ENCODE assay signal across 32 cellular contexts in genomic region chr2:85807756-85808155, GRCh38. TPM values are rescaled to one million over a fixed set of nuclear protein-coding genes. Genes with fewer than 3 reads are reported as not detected.
"Had no signal": no experiment of that assay in that cellular context is flagged by ENCODE, and none has a peak within 500 bp of the region (broad histone marks: within the 10 kb centered on the region; RNA-seq: fewer than 3 reads in every experiment).

No MANE protein-coding gene starts in this region.

- H3K36me3 Mint-ChIP-seq: activated naive CD4-positive, alpha-beta T cell treated with anti-CD3 and anti-CD28 coated beads, Interleukin-2, amount 50 U/mL, for 72 hours; IgD-negative memory B cell had no signal

- H3K9ac ChIP-seq: SK-N-SH had no signal

- H3K36me3 ChIP-seq: ascending aorta, SJCRH30 had no signal

- DNase-seq: activated CD4-positive, alpha-beta T cell treated with anti-CD3 and anti-CD28 coated beads, Interleukin-2, amount 10 ng/mL, durations not matched to agents 7 days and 5 days; activated CD4-positive, CD25-positive, alpha-beta regulatory T cell; activated CD8-positive, alpha-beta T cell treated with anti-CD3 and anti-CD28 coated beads for 36 hours; activated effector memory CD4-positive, alpha-beta T cell treated with anti-CD3 and anti-CD28 coated beads, Interleukin-2, amount 50 U/mL, for 16 hours; activated naive CD4-positive, alpha-beta T cell treated with Interleukin-2 at 50 U/mL for 16 hours; activated naive CD8-positive, alpha-beta T cell treated with anti-CD3 and anti-CD28 coated beads, Interleukin-2, amount 50 U/mL, for 24 hours; activated T-cell treated with anti-CD3 and anti-CD28 coated beads for 4 hours; amniotic stem cell; body of pancreas; KG1; NCI-H1048; NCI-H1417 treated with DMSO at 0.1 percent for 48 hours; NCI-H1694; NCI-H2029; NCI-H2107; NCI-H2171 treated with DMSO at 0.1 percent for 48 hours; NCI-H345; NCI-H510A; NCI-H526 treated with DMSO at 0.1 percent for 48 hours; NCI-H82; OCI-M1; Right ventricle myocardium superior; RPMI8226; SJCRH30; SK-N-SH; T-helper 1 cell had no signal

- H3K4me3 ChIP-seq: ascending aorta, body of pancreas, SJCRH30 had no signal

- H3K27me3 ChIP-seq: ascending aorta, body of pancreas, SJCRH30 had no signal

- H3K9me3 Mint-ChIP-seq: activated CD4-positive, alpha-beta T cell treated with anti-CD3 and anti-CD28 coated beads, Interleukin-2, amount 10 ng/mL, durations not matched to agents 7 days and 5 days; activated CD8-positive, alpha-beta T cell treated with anti-CD3 and anti-CD28 coated beads for 36 hours; activated naive CD4-positive, alpha-beta T cell treated with anti-CD3 and anti-CD28 coated beads, Interleukin-2, amount 50 U/mL, for 72 hours; activated naive CD8-positive, alpha-beta T cell treated with anti-CD3 and anti-CD28 coated beads, Interleukin-2, amount 50 U/mL, for 24 hours; central memory CD8-positive, alpha-beta T cell; IgD-negative memory B cell had no signal

- H3K4me2 ChIP-seq: SK-N-SH had no signal

- H3K9me3 ChIP-seq: ascending aorta, body of pancreas, SJCRH30, SK-N-SH had no signal

- H3K27ac ChIP-seq: ascending aorta, SJCRH30 had no signal

- H3K27me3 Mint-ChIP-seq: activated CD8-positive, alpha-beta T cell treated with anti-CD3 and anti-CD28 coated beads for 36 hours; central memory CD8-positive, alpha-beta T cell had no signal

- FAIRE-seq: bronchial epithelial cell had no signal

- H3K27ac Mint-ChIP-seq: activated CD4-positive, alpha-beta T cell treated with anti-CD3 and anti-CD28 coated beads, Interleukin-2, amount 10 ng/mL, durations not matched to agents 7 days and 5 days; activated CD8-positive, alpha-beta T cell treated with anti-CD3 and anti-CD28 coated beads for 36 hours; activated naive CD4-positive, alpha-beta T cell treated with anti-CD3 and anti-CD28 coated beads, Interleukin-2, amount 50 U/mL, for 72 hours; activated naive CD8-positive, alpha-beta T cell treated with anti-CD3 and anti-CD28 coated beads, Interleukin-2, amount 50 U/mL, for 24 hours; IgD-negative memory B cell had no signal

- ATAC-seq: activated CD8-positive, alpha-beta T cell treated with anti-CD3 and anti-CD28 coated beads for 36 hours; activated naive CD4-positive, alpha-beta T cell treated with anti-CD3 and anti-CD28 coated beads, Interleukin-2, amount 50 U/mL, for 72 hours; activated naive CD8-positive, alpha-beta T cell treated with anti-CD3 and anti-CD28 coated beads, Interleukin-2, amount 50 U/mL, for 24 hours; body of pancreas; Panc1 had no signal

- H3K4me3 Mint-ChIP-seq: activated CD4-positive, alpha-beta T cell treated with anti-CD3 and anti-CD28 coated beads, Interleukin-2, amount 10 ng/mL, durations not matched to agents 7 days and 5 days; activated CD8-positive, alpha-beta T cell treated with anti-CD3 and anti-CD28 coated beads for 36 hours; activated naive CD8-positive, alpha-beta T cell treated with anti-CD3 and anti-CD28 coated beads, Interleukin-2, amount 50 U/mL, for 24 hours; central memory CD8-positive, alpha-beta T cell; IgD-negative memory B cell had no signal

RNA-seq across cellular contexts. Expression of gene ATOH8, which starts 54.0 kb away (rescaled TPM):
- total RNA-seq: activated CD8-positive, alpha-beta T cell treated with anti-CD3 and anti-CD28 coated beads for 36 hours; activated naive CD4-positive, alpha-beta T cell treated with anti-CD3 and anti-CD28 coated beads, Interleukin-2, amount 50 U/mL, for 72 hours had no signal
- polyA plus RNA-seq: IgD-negative memory B cell had no signal
